Comparison of ENCODE assay signal across 8 cellular contexts in genomic region chr16:30063278-30063892, GRCh38. TPM values are rescaled to one million over a fixed set of nuclear protein-coding genes. Genes with fewer than 3 reads are reported as not detected.
DNase-seq lines count a peak whose midpoint lies in the region; ATAC-seq and TF ChIP-seq lines count a peak whose summit lies in the region.

No MANE protein-coding gene starts in this region.

- WGBS in testis, 2 donors, result 43 to 51% methylated on average over 11 to 12 of the region's 12 CpGs

- H3K4me3 ChIP-seq in testis, result peak overlapping the region in 1 of 2 donors; percentile 89

- DNase-seq in activated CD4-positive, alpha-beta T cell treated with anti-CD3 and anti-CD28 coated beads, Interleukin-2, amount 10 ng/mL, durations not matched to agents 24 days and 14 days, result no peak
- DNase-seq in activated CD4-positive, alpha-beta T cell treated with anti-CD3 and anti-CD28 coated beads for 48 hours, result no peak
- no peak for DNase-seq in activated naive CD4-positive, alpha-beta T cell treated with anti-CD3 and anti-CD28 coated beads, Interleukin-2, amount 50 U/mL, for 72 hours (ENCODE audit: low spot score in 2 of 2)
- no peak for DNase-seq in testis
- no peak for DNase-seq in NK-92 treated with Interleukin-12 subunit alpha and Interleukin-12 subunit beta, amount 100 ng/mL, for 24 hours (lab: John Stamatoyannopoulos, UW)
- DNase-seq in NCI-H1694 (lab: John Stamatoyannopoulos, UW), result no peak
- no peak for DNase-seq in GM10248 (ENCODE audit: extremely low spot score)

- CTCF ChIA-PET in GM10248 (lab: Yijun Ruan, JAX), result interaction anchor here (0.9 to 1.6 kb wide), 4 partner anchors 8 to 372 kb away, joined by 3 to 11 read pairs (median 4); no protein-coding TSS in a partner anchor

- TF ChIP-seq POLR2A in testis (IDR thresholded peaks at IDR 0.05), result no peak

- H3K27me3 Mint-ChIP-seq in activated CD4-positive, alpha-beta T cell treated with anti-CD3 and anti-CD28 coated beads, Interleukin-2, amount 10 ng/mL, durations not matched to agents 24 days and 14 days, result no peaks in the 10 kb centered on the region

- H3K36me3 Mint-ChIP-seq in activated CD4-positive, alpha-beta T cell treated with anti-CD3 and anti-CD28 coated beads, Interleukin-2, amount 10 ng/mL, durations not matched to agents 24 days and 14 days (ENCODE audit: low read depth), result peaks cover 38% of the 10 kb centered on the region
- peaks cover 34 to 38% of the 10 kb centered on the region in 2 donors for H3K36me3 Mint-ChIP-seq in activated naive CD4-positive, alpha-beta T cell treated with anti-CD3 and anti-CD28 coated beads, Interleukin-2, amount 50 U/mL, for 72 hours

- no peak for ATAC-seq in activated naive CD4-positive, alpha-beta T cell treated with anti-CD3 and anti-CD28 coated beads, Interleukin-2, amount 50 U/mL, for 72 hours

- H3K4me1 Mint-ChIP-seq in activated CD4-positive, alpha-beta T cell treated with anti-CD3 and anti-CD28 coated beads, Interleukin-2, amount 10 ng/mL, durations not matched to agents 24 days and 14 days, result peaks cover 18% of the 10 kb centered on the region

- peaks cover 23% of the 10 kb centered on the region for H3K4me1 ChIP-seq in testis

- intact Hi-C loops in activated CD4-positive, alpha-beta T cell treated with anti-CD3 and anti-CD28 coated beads, Interleukin-2, amount 10 ng/mL, durations not matched to agents 24 days and 14 days (cut with micrococcal nuclease), result no loop called here
- intact Hi-C loops in testis (cut with DNase I; ENCODE audit: low total_unique reads), result no loop called here

- no peaks in the 10 kb centered on the region for H3K9me3 Mint-ChIP-seq in activated CD4-positive, alpha-beta T cell treated with anti-CD3 and anti-CD28 coated beads, Interleukin-2, amount 10 ng/mL, durations not matched to agents 24 days and 14 days
- H3K9me3 Mint-ChIP-seq in activated naive CD4-positive, alpha-beta T cell treated with anti-CD3 and anti-CD28 coated beads, Interleukin-2, amount 50 U/mL, for 72 hours, result no peaks in the 10 kb centered on the region

- POLR2A ChIA-PET in GM10248 (lab: Yijun Ruan, JAX), result no interaction called here

- no peaks in the 10 kb centered on the region for H3K36me3 ChIP-seq in testis (ENCODE audit: low read depth, missing control alignments)

- H3K27ac ChIP-seq in layer of hippocampus (ENCODE audit: low read depth, low read length) (peak overlapping the region; percentile 100), testis (peak overlapping the region; percentile 93 to 94)

- peak overlapping the region; percentile 99 for H3K27ac Mint-ChIP-seq in activated CD4-positive, alpha-beta T cell treated with anti-CD3 and anti-CD28 coated beads, Interleukin-2, amount 10 ng/mL, durations not matched to agents 24 days and 14 days
- peak overlapping the region; percentile 92 to 99 for H3K27ac Mint-ChIP-seq in activated naive CD4-positive, alpha-beta T cell treated with anti-CD3 and anti-CD28 coated beads, Interleukin-2, amount 50 U/mL, for 72 hours

- H3K27me3 ChIP-seq in layer of hippocampus (ENCODE audit: control insufficient read depth, insufficient read depth, low read length) (no peaks in the 10 kb centered on the region), testis (no peaks in the 10 kb centered on the region)

- H3K4me3 Mint-ChIP-seq in activated CD4-positive, alpha-beta T cell treated with anti-CD3 and anti-CD28 coated beads, Interleukin-2, amount 10 ng/mL, durations not matched to agents 24 days and 14 days, result peak overlapping the region; percentile 92

- TF ChIP-seq CTCF in testis (IDR thresholded peaks at IDR 0.05), result no peak
- TF ChIP-seq CTCF in GM10248 (IDR thresholded peaks at IDR 0.05; ENCODE audit: control extremely low read depth, extremely low read depth, low read depth, missing control alignments), result no peak

- no peaks in the 10 kb centered on the region for H3K9me3 ChIP-seq in testis

RNA-seq across cellular contexts. Expression of gene ALDOA, which starts 2.2 kb away (rescaled TPM):
- 2,074 and 2,109 TPM in 2 replicates for total RNA-seq in activated CD4-positive, alpha-beta T cell treated with anti-CD3 and anti-CD28 coated beads, Interleukin-2, amount 10 ng/mL, durations not matched to agents 24 days and 14 days
- total RNA-seq in activated naive CD4-positive, alpha-beta T cell treated with anti-CD3 and anti-CD28 coated beads, Interleukin-2, amount 50 U/mL, for 72 hours, result 1,000 to 10,000 TPM; 1,322 to 2,822 TPM
- total RNA-seq in testis, result 100 to 1,000 TPM; 373 to 521 TPM
- 467 TPM for polyA plus RNA-seq in testis (ENCODE audit: insufficient read depth, low read depth, low replicate concordance)

RNA-seq across cellular contexts. Expression of gene PPP4C, which starts 12.4 kb away (rescaled TPM):
- 144 and 145 TPM in 2 replicates for total RNA-seq in activated CD4-positive, alpha-beta T cell treated with anti-CD3 and anti-CD28 coated beads, Interleukin-2, amount 10 ng/mL, durations not matched to agents 24 days and 14 days
- 100 to 1,000 TPM; 130 to 136 TPM for total RNA-seq in activated naive CD4-positive, alpha-beta T cell treated with anti-CD3 and anti-CD28 coated beads, Interleukin-2, amount 50 U/mL, for 72 hours
- 100 to 1,000 TPM in 1 of 2 donors, 10 to 100 TPM in 1; 82.1 to 109 TPM for total RNA-seq in testis
- polyA plus RNA-seq in testis (ENCODE audit: insufficient read depth, low read depth, low replicate concordance), result 154 TPM

RNA-seq across cellular contexts. Expression of gene TBX6, which starts 28.3 kb away (rescaled TPM):
- 2.1 TPM in 2 replicates for total RNA-seq in activated CD4-positive, alpha-beta T cell treated with anti-CD3 and anti-CD28 coated beads, Interleukin-2, amount 10 ng/mL, durations not matched to agents 24 days and 14 days
- 1 to 10 TPM; 3.9 to 5.7 TPM for total RNA-seq in activated naive CD4-positive, alpha-beta T cell treated with anti-CD3 and anti-CD28 coated beads, Interleukin-2, amount 50 U/mL, for 72 hours
- 1 to 10 TPM; 1.3 to 2.9 TPM for total RNA-seq in testis
- polyA plus RNA-seq in testis (ENCODE audit: insufficient read depth, low read depth, low replicate concordance), result 1.7 TPM

RNA-seq across cellular contexts. Expression of gene TLCD3B, which starts 32.3 kb away (rescaled TPM):
- 1.5 and 1.8 TPM in 2 replicates for total RNA-seq in activated CD4-positive, alpha-beta T cell treated with anti-CD3 and anti-CD28 coated beads, Interleukin-2, amount 10 ng/mL, durations not matched to agents 24 days and 14 days
- 10 to 100 TPM in 1 of 2 donors, 1 to 10 TPM in 1; 3.4 to 14.1 TPM for total RNA-seq in activated naive CD4-positive, alpha-beta T cell treated with anti-CD3 and anti-CD28 coated beads, Interleukin-2, amount 50 U/mL, for 72 hours
- 10 to 100 TPM; 51.8 to 82.7 TPM for total RNA-seq in testis
- 194 TPM for polyA plus RNA-seq in testis (ENCODE audit: insufficient read depth, low read depth, low replicate concordance)

RNA-seq across cellular contexts. Expression of gene YPEL3, which starts 32.6 kb away (rescaled TPM):
- 11.8 and 11.9 TPM in 2 replicates for total RNA-seq in activated CD4-positive, alpha-beta T cell treated with anti-CD3 and anti-CD28 coated beads, Interleukin-2, amount 10 ng/mL, durations not matched to agents 24 days and 14 days
- 100 to 1,000 TPM in 1 of 2 donors, 10 to 100 TPM in 1; 24.0 to 112 TPM for total RNA-seq in activated naive CD4-positive, alpha-beta T cell treated with anti-CD3 and anti-CD28 coated beads, Interleukin-2, amount 50 U/mL, for 72 hours
- 10 to 100 TPM; 69.4 to 75.3 TPM for total RNA-seq in testis
- 55.3 TPM for polyA plus RNA-seq in testis (ENCODE audit: insufficient read depth, low read depth, low replicate concordance)
